In genomic region chr17:42287305-42288077, GRCh38 we compare ENCODE assay signal across 8 cellular contexts. TPM values are rescaled to one million over a fixed set of nuclear protein-coding genes. Genes with fewer than 3 reads are reported as not detected.
DNase-seq lines count a peak whose midpoint lies in the region; TF ChIP-seq lines count a peak whose summit lies in the region.

No MANE protein-coding gene starts in this region.

- H2AFZ ChIP-seq in Karpas-422 (ENCODE audit: low read length) (peak overlapping the region; percentile 11; the same call in 1 of the 2 replicates), trophoblast cell (ENCODE audit: insufficient read depth, low read length, poor library complexity) (peak overlapping the region; percentile 83)

- H3K79me1 ChIP-seq in trophoblast cell (ENCODE audit: low read length): no peaks in the 10 kb centered on the region

- H3K9ac ChIP-seq in Karpas-422 (ENCODE audit: low read length): peak overlapping the region; percentile 94
- no peak overlapping the region for H3K9ac ChIP-seq in trophoblast cell (ENCODE audit: low read length)

- no peak overlapping the region for H2BK12ac ChIP-seq in trophoblast cell (ENCODE audit: low read length)

- peak overlapping the region; percentile 59 for H4K12ac ChIP-seq in trophoblast cell (ENCODE audit: low read depth, low read length)

- H3K9me2 ChIP-seq in Karpas-422 (replicated peaks; ENCODE audit: insufficient read depth, low read length): no peaks in the 10 kb centered on the region

- H2AK5ac ChIP-seq in trophoblast cell (ENCODE audit: low read length): no peak overlapping the region

- no peak overlapping the region for H4K91ac ChIP-seq in trophoblast cell (ENCODE audit: low read depth, low read length)

- H3K27me3 ChIP-seq in Karpas-422 (ENCODE audit: low read length): no peaks in the 10 kb centered on the region
- H3K27me3 ChIP-seq in trophoblast cell (ENCODE audit: insufficient read depth, low read length): peaks cover 17% of the 10 kb centered on the region

- no peak overlapping the region for H2BK120ac ChIP-seq in trophoblast cell (ENCODE audit: insufficient read depth, low read length, poor library complexity)

- no peak overlapping the region for H3K23ac ChIP-seq in trophoblast cell (ENCODE audit: low read length)

- DNase-seq in GM13976 (ENCODE audit: low spot score): peak; percentile 76
- DNase-seq in Karpas-422: peak; percentile 78
- DNase-seq in activated T-helper 9 cell treated with anti-CD3 and anti-CD28 coated beads, Interleukin-2, amount 50 U/mL, for 16 hours (ENCODE audit: low read depth): peak; percentile 25
- peak; percentile 33 for DNase-seq in glomerular visceral epithelial cell (ENCODE audit: extremely low spot score)
- no peak for DNase-seq in trophoblast cell
- DNase-seq in NCI-H2081 treated with DMSO at 0.1 percent for 48 hours (lab: John Stamatoyannopoulos, UW): no peak
- DNase-seq in NCI-H1694 (lab: John Stamatoyannopoulos, UW): no peak
- DNase-seq in central memory CD4-positive, alpha-beta T cell: no peak

- peak overlapping the region; percentile 82 for H4K8ac ChIP-seq in trophoblast cell (ENCODE audit: low read depth, low read length)

- no peak overlapping the region for H2BK5ac ChIP-seq in trophoblast cell (ENCODE audit: low read depth, low read length, poor library complexity)

- H3K36me3 ChIP-seq in Karpas-422 (ENCODE audit: insufficient read depth, low read length): peaks cover 9% of the 10 kb centered on the region
- H3K36me3 ChIP-seq in trophoblast cell (ENCODE audit: control insufficient read depth in 1 of 2, insufficient read depth in 2 of 2, low read length in 2 of 2): no peaks in the 10 kb centered on the region

- in situ Hi-C loops in GM13976 (cut with MboI; ENCODE audit: low sequenced_read_pairs, unreplicated experiment): no loop called here

- H3K79me2 ChIP-seq in Karpas-422 (ENCODE audit: low read length) (peaks cover 54% of the 10 kb centered on the region), trophoblast cell (ENCODE audit: control insufficient read depth, insufficient read depth, low read length, poor library complexity) (no peaks in the 10 kb centered on the region)

- H3K4me3 ChIP-seq in Karpas-422 (ENCODE audit: low read length) (peak overlapping the region; percentile 85), trophoblast cell (ENCODE audit: low read depth, low read length) (no peak overlapping the region)

- no CpG with 5 or more reads among the region's 20 CpGs for whole genome bisulfite sequencing in trophoblast cell (ENCODE audit: extremely low coverage, insufficient coverage, insufficient read length)

- H3K27ac ChIP-seq in Karpas-422 (ENCODE audit: low read length) (peak overlapping the region; percentile 81), trophoblast cell (ENCODE audit: low read depth, low read length) (no peak overlapping the region)

- no peaks in the 10 kb centered on the region for H4K20me1 ChIP-seq in Karpas-422 (ENCODE audit: insufficient read depth, low read depth, low read length)

- no peak overlapping the region for H3K14ac ChIP-seq in trophoblast cell (ENCODE audit: low read length)

- no peak overlapping the region for H3K18ac ChIP-seq in trophoblast cell (ENCODE audit: low read length)

- H3K9me3 ChIP-seq in Karpas-422 (ENCODE audit: low read length) (no peaks in the 10 kb centered on the region), trophoblast cell (ENCODE audit: insufficient read depth, low read depth, low read length) (peaks cover 1% of the 10 kb centered on the region)

- no peak overlapping the region for H3K4ac ChIP-seq in trophoblast cell (ENCODE audit: low read depth, low read length)

- peaks cover 57% of the 10 kb centered on the region for H3K4me1 ChIP-seq in Karpas-422 (ENCODE audit: low read length)
- H3K4me1 ChIP-seq in trophoblast cell (ENCODE audit: control insufficient read depth in 1 of 2, insufficient read depth in 2 of 2, low read length in 2 of 2): peaks cover 3 to 4% of the 10 kb centered on the region in 2 experiments

- peak overlapping the region; percentile 78 for H3K4me2 ChIP-seq in Karpas-422 (ENCODE audit: low read depth, low read length, poor library complexity, severe bottlenecking)
- peak overlapping the region; percentile 79 for H3K4me2 ChIP-seq in trophoblast cell (ENCODE audit: low read length)

- TF ChIP-seq CTCF in GM13976 (IDR thresholded peaks at IDR 0.05; ENCODE audit: borderline replicate concordance, control extremely low read depth, extremely low read depth, insufficient read depth, missing control alignments): no peak

RNA-seq across cellular contexts. Expression of gene STAT5A, which starts 0.8 kb away (rescaled TPM):
- 62.3 and 160 TPM in 2 replicates for total RNA-seq in Karpas-422 (2014; rRNA removed; shearing (Covaris generic); ENCODE audit: low replicate concordance)
- 0.60 and 0.82 TPM in 2 replicates for polyA plus RNA-seq in trophoblast cell (2013)

RNA-seq across cellular contexts. Expression of gene STAT5B, which starts 11.3 kb away (rescaled TPM):
- 110 and 142 TPM in 2 replicates for total RNA-seq in Karpas-422 (2014; rRNA removed; shearing (Covaris generic); ENCODE audit: low replicate concordance)
- polyA plus RNA-seq in trophoblast cell (2013): 16.0 and 18.3 TPM in 2 replicates

Comparison
In these comparisons a context has a peak if more than half of its experiments do, and no peak if none do; other contexts are left out.
1. DNase-seq: peak in GM13976 (single experiment), Karpas-422 (single experiment), activated T-helper 9 cell treated with anti-CD3 and anti-CD28 coated beads, Interleukin-2, amount 50 U/mL, for 16 hours (single experiment) and glomerular visceral epithelial cell (single experiment); none in trophoblast cell (0 of 2), NCI-H2081 treated with DMSO at 0.1 percent for 48 hours (single experiment), NCI-H1694 (single experiment) and central memory CD4-positive, alpha-beta T cell (single experiment).